1 cellular context compared by ENCODE assay signal in the genomic region with DNA sequence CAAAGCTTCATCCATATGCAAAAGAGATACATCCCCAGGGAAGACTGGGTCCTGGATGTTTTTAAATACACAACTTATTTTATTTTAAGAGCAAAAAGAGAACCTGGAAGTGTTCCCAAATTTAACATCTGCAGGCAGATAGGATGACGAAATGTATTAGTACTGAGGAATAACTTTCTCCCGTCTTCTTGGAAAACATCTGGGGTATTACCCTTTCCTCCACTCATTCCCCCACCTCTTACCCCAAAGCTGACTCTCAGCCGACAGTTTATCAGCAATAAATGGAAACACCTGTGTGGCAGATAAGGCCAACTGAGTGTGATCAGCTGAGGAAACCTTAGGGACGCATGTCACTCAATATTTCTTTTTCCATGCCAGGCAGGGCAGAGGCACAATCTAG.
TF ChIP-seq lines count a peak whose summit lies in the region.

No MANE protein-coding gene starts in this region.

TF ChIP-seq in SK-N-SH, 30 proteins besides CTCF, POLR2A, EP300 and RAD21:
- TF ChIP-seq, protein P1, sequence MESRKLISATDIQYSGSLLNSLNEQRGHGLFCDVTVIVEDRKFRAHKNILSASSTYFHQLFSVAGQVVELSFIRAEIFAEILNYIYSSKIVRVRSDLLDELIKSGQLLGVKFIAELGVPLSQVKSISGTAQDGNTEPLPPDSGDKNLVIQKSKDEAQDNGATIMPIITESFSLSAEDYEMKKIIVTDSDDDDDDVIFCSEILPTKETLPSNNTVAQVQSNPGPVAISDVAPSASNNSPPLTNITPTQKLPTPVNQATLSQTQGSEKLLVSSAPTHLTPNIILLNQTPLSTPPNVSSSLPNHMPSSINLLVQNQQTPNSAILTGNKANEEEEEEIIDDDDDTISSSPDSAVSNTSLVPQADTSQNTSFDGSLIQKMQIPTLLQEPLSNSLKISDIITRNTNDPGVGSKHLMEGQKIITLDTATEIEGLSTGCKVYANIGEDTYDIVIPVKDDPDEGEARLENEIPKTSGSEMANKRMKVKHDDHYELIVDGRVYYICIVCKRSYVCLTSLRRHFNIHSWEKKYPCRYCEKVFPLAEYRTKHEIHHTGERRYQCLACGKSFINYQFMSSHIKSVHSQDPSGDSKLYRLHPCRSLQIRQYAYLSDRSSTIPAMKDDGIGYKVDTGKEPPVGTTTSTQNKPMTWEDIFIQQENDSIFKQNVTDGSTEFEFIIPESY (IDR thresholded peaks at IDR 0.05; ENCODE audit: borderline replicate concordance, low read depth), result no peak
- TF ChIP-seq FOXJ3 (CRISPR knock-in tag; IDR thresholded peaks at IDR 0.05) (peak; percentile 46; the same call in 1 of the 2 replicates), GATA2 (CRISPR knock-in tag; IDR thresholded peaks at IDR 0.05) (peak; percentile 79), CHD2 (IDR thresholded peaks at IDR 0.05; ENCODE audit: low read length, partially characterized antibody) (peak; percentile 35), SMC3 (IDR thresholded peaks at IDR 0.05; ENCODE audit: low read depth, low read length) (no peak), YY1 (IDR thresholded peaks at IDR 0.05; ENCODE audit: low read depth) (no peak), NFIC (IDR thresholded peaks at IDR 0.05; ENCODE audit: borderline replicate concordance) (no peak)
- TF ChIP-seq, protein P2, sequence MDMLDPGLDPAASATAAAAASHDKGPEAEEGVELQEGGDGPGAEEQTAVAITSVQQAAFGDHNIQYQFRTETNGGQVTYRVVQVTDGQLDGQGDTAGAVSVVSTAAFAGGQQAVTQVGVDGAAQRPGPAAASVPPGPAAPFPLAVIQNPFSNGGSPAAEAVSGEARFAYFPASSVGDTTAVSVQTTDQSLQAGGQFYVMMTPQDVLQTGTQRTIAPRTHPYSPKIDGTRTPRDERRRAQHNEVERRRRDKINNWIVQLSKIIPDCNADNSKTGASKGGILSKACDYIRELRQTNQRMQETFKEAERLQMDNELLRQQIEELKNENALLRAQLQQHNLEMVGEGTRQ (IDR thresholded peaks at IDR 0.05; ENCODE audit: borderline replicate concordance, low read depth, low read length), result no peak
- TF ChIP-seq, protein P3, sequence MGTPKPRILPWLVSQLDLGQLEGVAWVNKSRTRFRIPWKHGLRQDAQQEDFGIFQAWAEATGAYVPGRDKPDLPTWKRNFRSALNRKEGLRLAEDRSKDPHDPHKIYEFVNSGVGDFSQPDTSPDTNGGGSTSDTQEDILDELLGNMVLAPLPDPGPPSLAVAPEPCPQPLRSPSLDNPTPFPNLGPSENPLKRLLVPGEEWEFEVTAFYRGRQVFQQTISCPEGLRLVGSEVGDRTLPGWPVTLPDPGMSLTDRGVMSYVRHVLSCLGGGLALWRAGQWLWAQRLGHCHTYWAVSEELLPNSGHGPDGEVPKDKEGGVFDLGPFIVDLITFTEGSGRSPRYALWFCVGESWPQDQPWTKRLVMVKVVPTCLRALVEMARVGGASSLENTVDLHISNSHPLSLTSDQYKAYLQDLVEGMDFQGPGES (IDR thresholded peaks at IDR 0.05; ENCODE audit: low read depth, low read length), result no peak
